24 cellular contexts compared by ENCODE assay signal in genomic region chr2:85989288-85989865, GRCh38.
"Had no signal": no experiment of that assay in that cellular context is flagged by ENCODE, and none has a peak within 500 bp of the region (broad histone marks: within the 10 kb centered on the region; RNA-seq: fewer than 3 reads in every experiment).

No MANE protein-coding gene starts in this region.

- H3K9ac ChIP-seq: parathyroid adenoma, SK-N-SH had no signal

- H3K36me3 ChIP-seq: left lung, neutrophil, sigmoid colon had no signal

- H3K27me3 ChIP-seq: hepatocyte, left lung, neutrophil, sigmoid colon had no signal

- H3K9me3 ChIP-seq: left lung, neutrophil, sigmoid colon, SK-N-SH had no signal

- H3K27ac ChIP-seq: epithelial cell of prostate, left lung, neutrophil, parathyroid adenoma had no signal

- H3K4me1 ChIP-seq: parathyroid adenoma had no signal

- H2AFZ ChIP-seq: hepatocyte, parathyroid adenoma had no signal

- H3K4me3 Mint-ChIP-seq: activated naive CD8-positive, alpha-beta T cell treated with anti-CD3 and anti-CD28 coated beads for 36 hours; activated T-cell treated with anti-CD3 and anti-CD28 coated beads, Interleukin-2, amount 50 U/mL, for 24 hours; natural killer cell had no signal

- H3K79me2 ChIP-seq: hepatocyte, parathyroid adenoma had no signal

- H3K4me3 ChIP-seq: coronary artery, hepatocyte, left lung, lung, sigmoid colon, smooth muscle cell had no signal

- DNase-seq: activated CD8-positive, alpha-beta memory T cell treated with anti-CD3 and anti-CD28 coated beads, Interleukin-2, amount 50 U/mL, for 4 hours; activated naive CD4-positive, alpha-beta T cell; activated naive CD8-positive, alpha-beta T cell treated with anti-CD3 and anti-CD28 coated beads for 36 hours; activated T-cell treated with anti-CD3 and anti-CD28 coated beads, Interleukin-2, amount 50 U/mL, for 24 hours; cerebellar nuclear complex; foreskin fibroblast; glutamatergic neuron; kidney glomerular epithelial cell; left lung; natural killer cell; sigmoid colon; SK-N-SH; stimulated activated CD4-positive, alpha-beta T cell treated with anti-CD3 and anti-CD28 coated beads, Interleukin-2, amount 100 ng/mL, for 48 hours; stimulated activated naive CD8-positive, alpha-beta T cell treated with anti-CD3 and anti-CD28 coated beads, Interleukin-15, Interleukin-2, amounts not matched to agents 100 U/mL and 50 U/mL, for 24 hours had no signal

- ATAC-seq: left lung; natural killer cell; stimulated activated naive CD8-positive, alpha-beta T cell treated with anti-CD3 and anti-CD28 coated beads, Interleukin-15, Interleukin-2, amounts not matched to agents 100 U/mL and 50 U/mL, for 24 hours had no signal

- H3K27ac Mint-ChIP-seq: activated naive CD8-positive, alpha-beta T cell treated with anti-CD3 and anti-CD28 coated beads for 36 hours; activated T-cell treated with anti-CD3 and anti-CD28 coated beads, Interleukin-2, amount 50 U/mL, for 24 hours; activated T-helper 2 cell treated with anti-CD3 and anti-CD28 coated beads, Interferon-gamma antibody, Interleukin-2, Interleukin-4, amounts not matched to agents 10 μg/mL and 5 μg/mL and 100 μg/mL, durations not matched to agents 14 hours and 24 hours and 36 hours had no signal

- FAIRE-seq: bronchial epithelial cell, urothelium cell line had no signal

- H3K9me3 Mint-ChIP-seq: activated naive CD8-positive, alpha-beta T cell treated with anti-CD3 and anti-CD28 coated beads for 36 hours; activated T-cell treated with anti-CD3 and anti-CD28 coated beads, Interleukin-2, amount 50 U/mL, for 24 hours; activated T-helper 2 cell treated with anti-CD3 and anti-CD28 coated beads, Interferon-gamma antibody, Interleukin-2, Interleukin-4, amounts not matched to agents 10 μg/mL and 5 μg/mL and 100 μg/mL, durations not matched to agents 14 hours and 24 hours and 36 hours; natural killer cell had no signal

- H3K36me3 Mint-ChIP-seq: activated naive CD8-positive, alpha-beta T cell treated with anti-CD3 and anti-CD28 coated beads for 36 hours; natural killer cell had no signal

- H3K27me3 Mint-ChIP-seq: activated naive CD8-positive, alpha-beta T cell treated with anti-CD3 and anti-CD28 coated beads for 36 hours; activated T-cell treated with anti-CD3 and anti-CD28 coated beads, Interleukin-2, amount 50 U/mL, for 24 hours had no signal

- H3K4me2 ChIP-seq: hepatocyte, SK-N-SH, smooth muscle cell had no signal
